8 cellular contexts compared by ENCODE assay signal in the genomic region with DNA sequence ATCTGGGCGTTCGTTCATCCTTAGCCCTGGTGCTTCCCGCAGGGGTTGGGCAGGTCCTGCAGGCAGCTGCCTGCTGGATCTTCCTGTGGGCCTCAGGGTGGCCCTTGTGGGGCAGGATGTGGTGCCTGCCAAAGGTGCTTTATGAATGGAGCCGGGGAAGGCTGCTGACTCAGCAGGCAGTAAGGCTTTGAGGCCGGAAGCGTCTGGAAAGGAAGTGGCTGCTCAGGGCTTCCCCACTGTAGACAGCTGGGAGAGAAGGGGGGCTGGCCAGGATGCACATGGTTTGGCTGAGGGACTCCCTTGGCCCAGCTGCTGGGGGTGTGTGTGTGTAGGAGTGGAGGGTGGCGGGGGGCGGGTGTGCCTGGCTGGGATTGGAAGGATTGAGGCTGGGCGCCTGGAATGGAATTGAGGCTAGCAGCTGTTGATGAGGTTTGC. TPM values are rescaled to one million over a fixed set of nuclear protein-coding genes. Genes with fewer than 3 reads are reported as not detected.
DNase-seq lines count a peak whose midpoint lies in the region; ATAC-seq, FAIRE-seq and TF ChIP-seq lines count a peak whose summit lies in the region.

No MANE protein-coding gene starts in this region.

- no peak overlapping the region for H3K9ac ChIP-seq in parathyroid adenoma

- no peak for FAIRE-seq in A549 (lab: Jason Lieb, UNC)

- no peak for ATAC-seq in A549
- peak; percentile 56 for ATAC-seq in GM19023 (IDR thresholded peaks at IDR 0.05; ENCODE audit: unreplicated experiment)
- ATAC-seq in HG03521 (IDR thresholded peaks at IDR 0.05; ENCODE audit: unreplicated experiment), result peak; percentile 76
- ATAC-seq in thoracic aorta (ENCODE audit: insufficient number of reproducible peaks, low FRiP score, low read depth), result no peak

- TF ChIP-seq RAD21 in A549 (conservative IDR thresholded peaks at IDR 0.05 in 1 of 2, IDR thresholded peaks at IDR 0.05 in 1 of 2), result no peak

- WGBS in A549 (ENCODE audit: missing lambda C conversion rate), result 77% methylated on average over 6 of the region's 9 CpGs

- H3K4me2 ChIP-seq in A549 (no peak overlapping the region), parathyroid adenoma (ENCODE audit: low read length) (peak overlapping the region; percentile 17)

- TF ChIP-seq CTCF in A549 (IDR thresholded peaks at IDR 0.05) (no peak), parathyroid adenoma (IDR thresholded peaks at IDR 0.05) (no peak), thoracic aorta (IDR thresholded peaks at IDR 0.05) (no peak)

- no peak for TF ChIP-seq EP300 in A549 (IDR thresholded peaks at IDR 0.05)

- no peak overlapping the region for H2AFZ ChIP-seq in parathyroid adenoma

- H3K27ac ChIP-seq in A549 (no peak overlapping the region), parathyroid adenoma (peak overlapping the region; percentile 15), thoracic aorta (no peak overlapping the region)

- no peaks in the 10 kb centered on the region for H3K36me3 ChIP-seq in parathyroid adenoma (ENCODE audit: control insufficient read depth, insufficient read depth, low read length)
- H3K36me3 ChIP-seq in thoracic aorta, result no peaks in the 10 kb centered on the region

- H3K4me3 ChIP-seq in A549 (no peak overlapping the region), parathyroid adenoma (ENCODE audit: low read depth, low read length) (no peak overlapping the region), thoracic aorta (no peak overlapping the region)

- DNase-seq in A549 (ENCODE audit: low read depth in 1 of 2, low spot score in 1 of 2) (no peak), SK-N-DZ (ENCODE audit: low spot score) (peak; percentile 54), glomerular endothelial cell (ENCODE audit: extremely low read depth, low read depth, low spot score) (peak; percentile 88), thoracic aorta (ENCODE audit: low spot score) (peak; percentile 18)
- peak in 3 of 4 experiments; percentile 32 to 54 (median 48) for DNase-seq in activated naive CD4-positive, alpha-beta T cell (lab: John Stamatoyannopoulos, UW)

- POLR2A ChIA-PET in A549 (lab: Yijun Ruan, JAX), result no interaction called here

- no peak for TF ChIP-seq POLR2A in A549 (IDR thresholded peaks at IDR 0.05; ENCODE audit: low read length)

- H3K4me1 ChIP-seq in A549 (no peaks in the 10 kb centered on the region), parathyroid adenoma (no peaks in the 10 kb centered on the region), thoracic aorta (ENCODE audit: control insufficient read depth in 1 of 2, low read depth in 2 of 2) (peaks cover 23 to 48% of the 10 kb centered on the region in 2 donors)

- no peaks in the 10 kb centered on the region for H3K9me3 ChIP-seq in A549
- no peaks in the 10 kb centered on the region for H3K9me3 ChIP-seq in parathyroid adenoma (ENCODE audit: control insufficient read depth, low read length)
- H3K9me3 ChIP-seq in thoracic aorta, result no peaks in the 10 kb centered on the region

- peaks cover 4% of the 10 kb centered on the region for H3K79me2 ChIP-seq in parathyroid adenoma

- H3K27me3 ChIP-seq in parathyroid adenoma (ENCODE audit: control insufficient read depth, insufficient read depth, low read length), result no peaks in the 10 kb centered on the region
- H3K27me3 ChIP-seq in thoracic aorta (replicated peaks; ENCODE audit: insufficient read depth), result no peaks in the 10 kb centered on the region

- CTCF ChIA-PET in A549 (lab: Yijun Ruan, JAX), result interaction anchor here (0.6 to 13.4 kb wide), 7 partner anchors 8 to 379 kb away, joined by 3 to 214 read pairs (median 22); a partner anchor contains a TSS

TF ChIP-seq in A549, 52 proteins besides CTCF, POLR2A, EP300 and RAD21:
- no peak for TF ChIP-seq FOSL2 (IDR thresholded peaks at IDR 0.05)
- no peak for TF ChIP-seq FOSL2 (CRISPR knock-in tag; IDR thresholded peaks at IDR 0.05)
- peak; percentile 83 for TF ChIP-seq MAFK (IDR thresholded peaks at IDR 0.05; ENCODE audit: partially characterized antibody)

RNA-seq across cellular contexts. Expression of a gene that starts 12.9 kb away (rescaled TPM):
- polyA plus RNA-seq in A549 (2011; rRNA removed) (24.8 and 32.8 TPM in 2 replicates), A549 (2017; fragmentation: RNase III; extraction: RNeasy Plus Mini Kit Qiagen cat#74134 plus additional on column Dnase treatment) (23.6 to 31.0 TPM (median 30.3 TPM) in 3 replicates)
- 29.6 and 41.4 TPM in 2 replicates for polyA plus RNA-seq in A549 (2012; cell fraction: cytosol; rRNA removed)
- polyA plus RNA-seq in A549 (2012; cell fraction: nucleus; rRNA removed), result 45.3 and 60.4 TPM in 2 replicates
- 19.3 and 25.6 TPM in 2 replicates for polyA minus RNA-seq in A549 (2011; rRNA and poly(A)+ RNA removed)
- polyA plus RNA-seq in SK-N-DZ (2014; cell fraction: cytosol; rRNA removed), result 95.6 and 123 TPM in 2 replicates
- polyA plus RNA-seq in SK-N-DZ (2014; cell fraction: nucleus; rRNA removed), result 86.4 and 99.1 TPM in 2 replicates
- total RNA-seq in glomerular endothelial cell (179 and 224 TPM in 2 replicates), thoracic aorta (10 to 100 TPM; 47.4 to 67.6 TPM)

RNA-seq across cellular contexts. Expression of a gene that starts 56.1 kb away (rescaled TPM):
- polyA plus RNA-seq in A549 (2011; rRNA removed) (0.48 and 0.54 TPM in 2 replicates), A549 (2017; fragmentation: RNase III; extraction: RNeasy Plus Mini Kit Qiagen cat#74134 plus additional on column Dnase treatment) (0.84 to 1.9 TPM (median 1.1 TPM) in 3 replicates)
- polyA plus RNA-seq in A549 (2012; cell fraction: cytosol; rRNA removed), result 1.7 and 2.4 TPM in 2 replicates
- 2.2 and 2.3 TPM in 2 replicates for polyA plus RNA-seq in A549 (2012; cell fraction: nucleus; rRNA removed)
- polyA minus RNA-seq in A549 (2011; rRNA and poly(A)+ RNA removed), result 0.45 and 0.78 TPM in 2 replicates
- 0.07 and 0.95 TPM in 2 replicates for polyA plus RNA-seq in SK-N-DZ (2014; cell fraction: cytosol; rRNA removed)
- 0.37 and 0.44 TPM in 2 replicates for polyA plus RNA-seq in SK-N-DZ (2014; cell fraction: nucleus; rRNA removed)
- total RNA-seq in glomerular endothelial cell (0.05 and 0.82 TPM in 2 replicates), thoracic aorta (10 to 100 TPM; 10.6 to 15.2 TPM)

Comparison
In these comparisons a context has a peak if more than half of its experiments do, and no peak if none do; other contexts are left out.
1. ATAC-seq: peak in GM19023 (single experiment) and HG03521 (single experiment); none in A549 (0 of 2) and thoracic aorta (single experiment).
2. DNase-seq: peak in SK-N-DZ (single experiment), activated naive CD4-positive, alpha-beta T cell (3 of 4), glomerular endothelial cell (single experiment) and thoracic aorta (single experiment); none in A549 (0 of 2).